In the genomic region with DNA sequence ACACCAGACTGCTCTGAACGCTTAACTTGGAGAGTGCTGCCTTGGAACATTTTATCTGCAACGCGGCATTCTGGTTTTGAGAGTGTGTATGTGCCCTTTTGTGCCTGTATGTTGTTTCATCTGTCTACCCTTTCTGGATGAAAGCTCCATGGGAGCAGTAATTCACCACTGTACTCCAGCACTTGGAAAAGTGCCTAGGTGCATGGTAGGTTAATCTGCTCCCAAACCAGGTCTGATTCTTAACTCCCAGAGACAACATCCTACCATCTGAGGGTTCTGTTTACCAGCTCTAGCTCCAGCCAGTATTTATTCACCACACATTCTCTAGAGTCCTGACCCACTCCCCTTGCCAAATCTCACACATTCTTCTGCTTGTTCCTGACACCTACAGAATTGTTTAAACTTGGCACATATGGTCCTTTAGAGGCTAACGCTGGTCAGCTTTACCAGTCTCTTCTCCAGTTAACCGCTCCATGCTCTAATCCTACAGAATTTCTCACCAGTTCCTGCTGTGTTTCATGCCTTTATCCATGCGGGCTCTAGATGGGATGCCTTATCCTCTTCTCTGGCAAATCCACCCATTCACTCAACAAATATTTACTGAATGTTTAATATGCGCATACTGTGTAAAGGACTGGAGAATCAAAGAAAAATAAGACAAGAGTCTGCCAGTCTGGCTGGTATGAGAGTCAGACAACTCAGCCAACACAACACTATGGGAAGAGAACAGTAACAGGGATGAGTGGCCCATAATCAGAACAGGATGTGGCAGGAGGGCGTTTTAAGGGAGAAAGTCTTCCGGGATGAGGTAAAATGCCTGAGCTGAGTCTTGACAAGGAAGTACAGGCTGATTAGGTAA, we compare ENCODE assay signal across 11 cellular contexts. TPM values are rescaled to one million over a fixed set of nuclear protein-coding genes. Genes with fewer than 3 reads are reported as not detected.
DNase-seq lines count a peak whose midpoint lies in the region; ATAC-seq and TF ChIP-seq lines count a peak whose summit lies in the region.
"Had no signal": no experiment of that assay in that cellular context is flagged by ENCODE, and none has a peak within 500 bp of the region (broad histone marks: within the 10 kb centered on the region; RNA-seq: fewer than 3 reads in every experiment).

No MANE protein-coding gene starts in this region.

- H4K20me1 ChIP-seq in H9 (ENCODE audit: control insufficient read depth, insufficient read depth, insufficient read length) = no peaks in the 10 kb centered on the region

- H3K4me3 Mint-ChIP-seq in H9 = no peak overlapping the region

- no peak overlapping the region for H3K14ac ChIP-seq in H9 (ENCODE audit: insufficient read depth, low read length)

- no peak overlapping the region for H2BK120ac ChIP-seq in H9 (ENCODE audit: low read depth, low read length, poor library complexity, severe bottlenecking)

- no peaks in the 10 kb centered on the region for H3K79me1 ChIP-seq in H9 (ENCODE audit: insufficient read depth, low read depth, low read length, poor library complexity, severe bottlenecking)

- H3K79me2 ChIP-seq in H9 (ENCODE audit: insufficient read depth, low read length) = no peaks in the 10 kb centered on the region; the same call in 1 of the 2 replicates

- H3K23me2 ChIP-seq in H9 (ENCODE audit: insufficient read length, low read depth, low read length, poor library complexity, severe bottlenecking) = no peaks in the 10 kb centered on the region

- no peak for ATAC-seq in body of pancreas
- no peak for ATAC-seq in HG03095 (IDR thresholded peaks at IDR 0.05; ENCODE audit: unreplicated experiment)

- H3K4ac ChIP-seq in H9 (ENCODE audit: low read depth, low read length) = no peak overlapping the region

- no peak overlapping the region for H4K91ac ChIP-seq in H9 (ENCODE audit: insufficient read length, low read depth, low read length)

- H3K27me3 ChIP-seq in H9 (ENCODE audit: insufficient read depth, low read length) (no peaks in the 10 kb centered on the region), body of pancreas (no peaks in the 10 kb centered on the region)
- H3K27me3 ChIP-seq: ascending aorta had no signal

- H3K18ac ChIP-seq in H9 (ENCODE audit: insufficient read length, low read depth, low read length) = no peak overlapping the region

- H2BK20ac ChIP-seq in H9 (ENCODE audit: low read depth, low read length, poor library complexity, severe bottlenecking) = no peak overlapping the region

- H2AFZ ChIP-seq in H9 (ENCODE audit: low read length) = no peak overlapping the region

- intact Hi-C loops in body of pancreas (cut with DNase I) = no loop called here

- no peaks in the 10 kb centered on the region for H3K36me3 ChIP-seq in body of pancreas (replicated peaks in 1 of 2; ENCODE audit: insufficient read depth in 1 of 2, low read depth in 2 of 2)

- H3K4me1 Mint-ChIP-seq in H9 = peaks cover 24 to 26% of the 10 kb centered on the region in 2 experiments

- H3K9me3 ChIP-seq in H9 (ENCODE audit: control insufficient read depth, low read depth, low read length) = no peaks in the 10 kb centered on the region
- H3K9me3 ChIP-seq in body of pancreas = no peaks in the 10 kb centered on the region
- H3K9me3 ChIP-seq: ascending aorta had no signal

- no peak overlapping the region for H3K9ac ChIP-seq in H9 (ENCODE audit: extremely low read depth, insufficient read length, low read length)

- WGBS in H9 (ENCODE audit: extremely low coverage, insufficient read length, low lambda C conversion rate) = no CpG with 5 or more reads among the region's 9 CpGs
- 75% methylated on average over 9 of the region's 9 CpGs for WGBS in body of pancreas, 2 donors

- no peak overlapping the region for H2BK12ac ChIP-seq in H9 (ENCODE audit: insufficient read length, low read depth, low read length)

- no peak overlapping the region for H3T11ph ChIP-seq in H9 (ENCODE audit: low read length)

- H3K56ac ChIP-seq in H9 (ENCODE audit: insufficient read length, low read depth, low read length) = no peak overlapping the region

- no peak overlapping the region for H2AK5ac ChIP-seq in H9 (ENCODE audit: insufficient read length, low read length)

- peak; percentile 16 for DNase-seq in AG09309 (ENCODE audit: low read depth)
- no peak for DNase-seq in H9
- peak; percentile 55 to 76 for DNase-seq in cardiac fibroblast (ENCODE audit: low read depth in 2 of 2)
- DNase-seq in kidney tubule cell (ENCODE audit: low spot score) = peak; percentile 91
- no peak for DNase-seq in body of pancreas
- DNase-seq in NCI-H2227 (lab: John Stamatoyannopoulos, UW; ENCODE audit: unreplicated experiment) = no peak
- no peak for DNase-seq in activated CD4-positive, alpha-beta T cell treated with anti-CD3 and anti-CD28 coated beads for 1 hour
- DNase-seq: mammary epithelial cell, MM.1S had no signal

- peaks cover 6 to 10% (median 6%) of the 10 kb centered on the region in 3 experiments; a peak in 6 of 7 replicates for H3K36me3 Mint-ChIP-seq in H9 (ENCODE audit: insufficient read depth in 1 of 3, low read depth in 3 of 3)

- H3K27ac ChIP-seq in H9 (ENCODE audit: insufficient read length, low read depth, low read length) (no peak overlapping the region), body of pancreas (no peak overlapping the region)
- H3K27ac ChIP-seq: ascending aorta had no signal

- no peak overlapping the region for H3K4me3 ChIP-seq in AG09309 (ENCODE audit: control insufficient read depth, low read depth, low read length)
- no peak overlapping the region for H3K4me3 ChIP-seq in cardiac fibroblast (replicated peaks in 1 of 2; ENCODE audit: low read depth in 2 of 2, low read length in 2 of 2)
- no peak overlapping the region for H3K4me3 ChIP-seq in body of pancreas
- H3K4me3 ChIP-seq: ascending aorta had no signal

- H2BK5ac ChIP-seq in H9 (ENCODE audit: insufficient read length, low read length) = no peak overlapping the region

- no peaks in the 10 kb centered on the region for H3K9me3 Mint-ChIP-seq in H9

- H3K4me2 ChIP-seq in H9 (ENCODE audit: insufficient read depth, insufficient read length, low read length) = no peak overlapping the region

- H2BK15ac ChIP-seq in H9 (ENCODE audit: low read depth, low read length) = no peak overlapping the region

- H3K27ac Mint-ChIP-seq in H9 = peak overlapping the region; percentile 48 to 89 (median 58); a peak in 6 of 7 replicates

- no peak for TF ChIP-seq POLR2A in body of pancreas (IDR thresholded peaks at IDR 0.05)

- H4K8ac ChIP-seq in H9 (replicated peaks; ENCODE audit: insufficient read length, low read depth, low read length) = no peak overlapping the region

- no peak overlapping the region for H4K5ac ChIP-seq in H9 (ENCODE audit: insufficient read length, low read depth, low read length)

- no peak overlapping the region for H3K23ac ChIP-seq in H9 (ENCODE audit: insufficient read length, low read depth, low read length)

- H3K4me1 ChIP-seq in H9 (ENCODE audit: insufficient read depth, low read length) (peaks cover 8% of the 10 kb centered on the region), body of pancreas (peaks cover 17% of the 10 kb centered on the region)

- no peak for TF ChIP-seq CTCF in AG09309 (IDR thresholded peaks at IDR 0.05; ENCODE audit: control insufficient read depth, insufficient read depth, low read depth, low read length, missing control alignments)
- TF ChIP-seq CTCF in H9 (conservative IDR thresholded peaks at IDR 0.05) = no peak
- no peak for TF ChIP-seq CTCF in cardiac fibroblast (IDR thresholded peaks at IDR 0.05; ENCODE audit: low read depth, low read length)
- TF ChIP-seq CTCF in body of pancreas (IDR thresholded peaks at IDR 0.05) = no peak

- H3K27me3 Mint-ChIP-seq in H9 (ENCODE audit: low read depth) = no peaks in the 10 kb centered on the region

RNA-seq across cellular contexts. Expression of gene MTPN, which starts 46.4 kb away (rescaled TPM):
- total RNA-seq in H9 (2021) (98.2 and 105 TPM in 2 replicates), body of pancreas (10 to 100 TPM; 23.1 to 25.1 TPM)

Comparison
In these comparisons a context has a peak if more than half of its experiments do, and no peak if none do; other contexts are left out.
1. DNase-seq: peak in AG09309 (single experiment), cardiac fibroblast (2 of 2) and kidney tubule cell (single experiment); none in H9 (single experiment), body of pancreas (0 of 4), NCI-H2227 (single experiment) and activated CD4-positive, alpha-beta T cell treated with anti-CD3 and anti-CD28 coated beads for 1 hour (single experiment).